Comparison of ENCODE assay signal across 12 cellular contexts in the genomic region with DNA sequence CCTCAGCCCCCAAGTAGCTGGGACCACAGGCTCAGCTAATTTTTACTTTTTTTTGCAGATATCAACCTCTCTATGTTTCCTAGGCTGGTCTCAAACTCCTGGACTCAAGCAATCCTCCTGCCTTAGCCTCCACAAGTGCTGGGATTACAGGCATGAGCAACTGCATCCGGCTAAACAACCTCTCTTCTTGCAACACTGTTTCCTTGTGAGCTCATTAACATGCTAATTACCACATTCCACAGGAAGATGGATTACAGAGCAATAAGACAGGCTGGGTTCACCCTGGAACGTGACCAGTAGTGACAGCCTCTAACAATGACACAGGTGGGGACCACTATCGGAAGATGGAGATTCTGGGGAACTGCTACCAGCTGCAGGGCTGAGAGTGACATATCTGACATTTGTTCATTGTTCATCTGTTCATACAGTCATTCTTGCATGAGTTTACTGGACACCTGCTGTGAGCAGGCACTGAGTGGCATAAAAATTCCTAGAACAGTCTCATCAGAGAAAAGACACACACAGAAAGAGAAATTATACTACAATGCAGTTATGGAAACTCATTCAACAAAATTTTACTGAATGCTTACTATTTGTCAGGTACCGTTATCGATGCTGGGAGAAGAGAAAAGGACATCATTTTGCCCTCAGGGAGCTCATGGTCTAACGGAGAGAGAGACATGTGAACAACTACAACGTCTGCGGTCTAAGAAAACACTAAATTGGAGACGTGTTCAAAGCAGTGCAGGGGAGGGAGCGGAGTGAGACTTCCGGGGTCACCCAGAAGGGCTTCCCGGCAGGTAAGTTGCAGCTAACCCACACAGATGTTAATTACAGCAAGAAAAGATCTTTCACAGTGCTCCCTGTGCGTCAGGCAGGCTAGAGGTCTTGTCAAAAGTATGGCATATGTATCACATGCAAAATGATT. TPM values are rescaled to one million over a fixed set of nuclear protein-coding genes. Genes with fewer than 3 reads are reported as not detected.
DNase-seq lines count a peak whose midpoint lies in the region; ATAC-seq and TF ChIP-seq lines count a peak whose summit lies in the region.
"Had no signal": no experiment of that assay in that cellular context is flagged by ENCODE, and none has a peak within 500 bp of the region (broad histone marks: within the 10 kb centered on the region; RNA-seq: fewer than 3 reads in every experiment).

No MANE protein-coding gene starts in this region.

- no peak overlapping the region for H2BK120ac ChIP-seq in mesendoderm (ENCODE audit: low read depth, low read length)

- no peak overlapping the region for H2AK5ac ChIP-seq in mesendoderm (ENCODE audit: low read length)

- H3K79me1 ChIP-seq in mesendoderm (ENCODE audit: low read length) = no peaks in the 10 kb centered on the region

- H3K4me1 Mint-ChIP-seq in CD4-positive, alpha-beta T cell (ENCODE audit: low read depth) = peaks cover 12% of the 10 kb centered on the region
- no peaks in the 10 kb centered on the region for H3K4me1 Mint-ChIP-seq in T-helper 2 cell treated with Interferon-gamma antibody and Interleukin-4, amounts not matched to agents 5 μg/mL and 100 μg/mL, for 36 hours (ENCODE audit: low read depth)

- DNase-seq in CD4-positive, alpha-beta T cell = peak in 1 of 10 experiments; percentile 6
- DNase-seq in HT-29 (ENCODE audit: low spot score) (peak; percentile 32), mesendoderm (peak; percentile 82), NCI-H1105 (lab: John Stamatoyannopoulos, UW) (no peak), NCI-H2107 treated with DMSO at 0.1 percent for 48 hours (lab: John Stamatoyannopoulos, UW; ENCODE audit: unreplicated experiment) (no peak), EL (no peak)
- peak; percentile 68 for DNase-seq in activated effector memory CD4-positive, alpha-beta T cell treated with anti-CD3 and anti-CD28 coated beads, Interleukin-2, amount 50 U/mL, for 16 hours
- no peak for DNase-seq in T-helper 2 cell treated with Interferon-gamma antibody and Interleukin-4, amounts not matched to agents 5 μg/mL and 100 μg/mL, for 36 hours (ENCODE audit: low spot score)
- DNase-seq: esophagus squamous epithelium had no signal

- no peak for TF ChIP-seq CTCF in CD4-positive, alpha-beta T cell (IDR thresholded peaks at IDR 0.05)

- H3K27ac Mint-ChIP-seq in CD4-positive, alpha-beta T cell = no peak overlapping the region
- H3K27ac Mint-ChIP-seq in T-helper 2 cell treated with Interferon-gamma antibody and Interleukin-4, amounts not matched to agents 5 μg/mL and 100 μg/mL, for 36 hours = no peak overlapping the region
- H3K27ac Mint-ChIP-seq: natural killer cell treated with Interleukin-12 subunit alpha and Interleukin-12 subunit beta and Interleukin-15 and Interleukin-18, amount 100 ng/mL, for 72 hours had no signal

- no peak overlapping the region for H3K4ac ChIP-seq in mesendoderm (ENCODE audit: low read depth, low read length)

- WGBS in mesendoderm (ENCODE audit: extremely low coverage, insufficient coverage, low lambda C conversion rate) = no CpG with 5 or more reads among the region's 13 CpGs

- ATAC-seq in CD4-positive, alpha-beta T cell (ENCODE audit: poor library complexity) = peak; percentile 63
- ATAC-seq: natural killer cell treated with Interleukin-12 subunit alpha and Interleukin-12 subunit beta and Interleukin-15 and Interleukin-18, amount 100 ng/mL, for 72 hours had no signal

- no peak overlapping the region for H3K27ac ChIP-seq in CD4-positive, alpha-beta T cell (ENCODE audit: low read depth, low read length)
- H3K27ac ChIP-seq in mesendoderm (ENCODE audit: low read depth, low read length) = no peak overlapping the region
- H3K27ac ChIP-seq: BLaER1 treated with 17β-estradiol and CSF1 and Interleukin-3, amounts not matched to agents 10 nM and 100 nM; esophagus squamous epithelium had no signal

- no peak overlapping the region for H3K23ac ChIP-seq in mesendoderm (ENCODE audit: low read length)

- intact Hi-C loops in CD4-positive, alpha-beta T cell (cut with DNase I, micrococcal nuclease) = no loop called here

- H3K36me3 ChIP-seq in mesendoderm (ENCODE audit: control insufficient read depth, insufficient read depth, low read length) = no peaks in the 10 kb centered on the region
- H3K36me3 ChIP-seq: esophagus squamous epithelium had no signal

- no peak overlapping the region for H3K4me2 ChIP-seq in mesendoderm (ENCODE audit: low read length)
- H3K4me2 ChIP-seq: BLaER1 treated with 17β-estradiol and CSF1 and Interleukin-3, amounts not matched to agents 10 nM and 100 nM had no signal

- H3K36me3 Mint-ChIP-seq in CD4-positive, alpha-beta T cell (ENCODE audit: low read depth) = peaks cover 29% of the 10 kb centered on the region
- H3K36me3 Mint-ChIP-seq in T-helper 2 cell treated with Interferon-gamma antibody and Interleukin-4, amounts not matched to agents 5 μg/mL and 100 μg/mL, for 36 hours (ENCODE audit: low read depth) = no peaks in the 10 kb centered on the region
- H3K36me3 Mint-ChIP-seq: natural killer cell treated with Interleukin-12 subunit alpha and Interleukin-12 subunit beta and Interleukin-15 and Interleukin-18, amount 100 ng/mL, for 72 hours had no signal

- H4K8ac ChIP-seq in mesendoderm (ENCODE audit: low read depth, low read length) = no peak overlapping the region

- H3K4me3 ChIP-seq in mesendoderm (ENCODE audit: low read length) = no peak overlapping the region
- H3K4me3 ChIP-seq: BLaER1 treated with 17β-estradiol and CSF1 and Interleukin-3, amounts not matched to agents 10 nM and 100 nM; esophagus squamous epithelium had no signal

- H3K4me3 Mint-ChIP-seq in CD4-positive, alpha-beta T cell = no peak overlapping the region
- no peak overlapping the region for H3K4me3 Mint-ChIP-seq in T-helper 2 cell treated with Interferon-gamma antibody and Interleukin-4, amounts not matched to agents 5 μg/mL and 100 μg/mL, for 36 hours
- H3K4me3 Mint-ChIP-seq: natural killer cell treated with Interleukin-12 subunit alpha and Interleukin-12 subunit beta and Interleukin-15 and Interleukin-18, amount 100 ng/mL, for 72 hours had no signal

- CTCF ChIA-PET in CD4-positive, alpha-beta T cell (lab: Charles Lee) = no interaction called here

- H2BK15ac ChIP-seq in mesendoderm (replicated peaks; ENCODE audit: low read depth) = no peak overlapping the region

- H3K18ac ChIP-seq in mesendoderm (ENCODE audit: low read length) = no peak overlapping the region

- H3K27me3 ChIP-seq in CD4-positive, alpha-beta T cell (ENCODE audit: control insufficient read depth, insufficient read depth, low read length) = no peaks in the 10 kb centered on the region
- no peaks in the 10 kb centered on the region for H3K27me3 ChIP-seq in mesendoderm (ENCODE audit: insufficient read depth, low read length, poor library complexity)
- H3K27me3 ChIP-seq: BLaER1 treated with 17β-estradiol and CSF1 and Interleukin-3, amounts not matched to agents 10 nM and 100 nM; esophagus squamous epithelium had no signal

- no peak overlapping the region for H3K9ac ChIP-seq in mesendoderm (ENCODE audit: low read length)
- H3K9ac ChIP-seq: BLaER1 treated with 17β-estradiol and CSF1 and Interleukin-3, amounts not matched to agents 10 nM and 100 nM had no signal

- no peak overlapping the region for H2BK5ac ChIP-seq in mesendoderm (ENCODE audit: low read length)

- H3K9me3 Mint-ChIP-seq in CD4-positive, alpha-beta T cell = no peaks in the 10 kb centered on the region
- no peaks in the 10 kb centered on the region for H3K9me3 Mint-ChIP-seq in T-helper 2 cell treated with Interferon-gamma antibody and Interleukin-4, amounts not matched to agents 5 μg/mL and 100 μg/mL, for 36 hours
- H3K9me3 Mint-ChIP-seq: natural killer cell treated with Interleukin-12 subunit alpha and Interleukin-12 subunit beta and Interleukin-15 and Interleukin-18, amount 100 ng/mL, for 72 hours had no signal

- no peaks in the 10 kb centered on the region for H3K27me3 Mint-ChIP-seq in CD4-positive, alpha-beta T cell
- no peaks in the 10 kb centered on the region for H3K27me3 Mint-ChIP-seq in T-helper 2 cell treated with Interferon-gamma antibody and Interleukin-4, amounts not matched to agents 5 μg/mL and 100 μg/mL, for 36 hours (ENCODE audit: low read depth)
- H3K27me3 Mint-ChIP-seq: natural killer cell treated with Interleukin-12 subunit alpha and Interleukin-12 subunit beta and Interleukin-15 and Interleukin-18, amount 100 ng/mL, for 72 hours had no signal

- no peaks in the 10 kb centered on the region for H3K9me3 ChIP-seq in CD4-positive, alpha-beta T cell (ENCODE audit: control insufficient read depth, low read length)
- H3K9me3 ChIP-seq: BLaER1 treated with 17β-estradiol and CSF1 and Interleukin-3, amounts not matched to agents 10 nM and 100 nM; esophagus squamous epithelium had no signal

- H3K4me1 ChIP-seq in mesendoderm (ENCODE audit: control insufficient read depth, low read depth, low read length) = no peaks in the 10 kb centered on the region
- H3K4me1 ChIP-seq: esophagus squamous epithelium had no signal

- POLR2A ChIA-PET in CD4-positive, alpha-beta T cell (lab: Charles Lee) = no interaction called here

- no peak overlapping the region for H3K56ac ChIP-seq in mesendoderm (ENCODE audit: low read length)

- no peak overlapping the region for H4K5ac ChIP-seq in mesendoderm (ENCODE audit: low read length)

- H3K79me2 ChIP-seq in mesendoderm (ENCODE audit: control insufficient read depth, insufficient read depth, low read length) = no peaks in the 10 kb centered on the region

RNA-seq across cellular contexts. Expression of gene PROC, which starts 37.6 kb away (rescaled TPM):
- under 1 TPM in 1 of 2 experiments, not detected in 1; 0.28 TPM for total RNA-seq in CD4-positive, alpha-beta T cell
- 0.74 and 1.3 TPM in 2 replicates for total RNA-seq in HT-29 (2014; rRNA removed; shearing (Covaris generic))
- polyA plus RNA-seq in mesendoderm (2013, experiment 1 of 2) = 0.11 TPM
- polyA plus RNA-seq in mesendoderm (2013, experiment 2 of 2) = 0.15 TPM
- total RNA-seq: bronchial epithelial cell; natural killer cell treated with Interleukin-12 subunit alpha and Interleukin-12 subunit beta and Interleukin-15 and Interleukin-18, amount 100 ng/mL, for 72 hours had no signal

Comparison
In these comparisons a context has a peak if more than half of its experiments do, and no peak if none do; other contexts are left out.
1. DNase-seq: peak in HT-29 (single experiment), activated effector memory CD4-positive, alpha-beta T cell treated with anti-CD3 and anti-CD28 coated beads, Interleukin-2, amount 50 U/mL, for 16 hours (single experiment) and mesendoderm (single experiment); none in NCI-H1105 (single experiment), T-helper 2 cell treated with Interferon-gamma antibody and Interleukin-4, amounts not matched to agents 5 μg/mL and 100 μg/mL, for 36 hours (single experiment), NCI-H2107 treated with DMSO at 0.1 percent for 48 hours (single experiment) and EL (single experiment).